ENCODE assay signal across 8 cellular contexts in genomic region chr16:10941127-10941933, GRCh38. TPM values are rescaled to one million over a fixed set of nuclear protein-coding genes. Genes with fewer than 3 reads are reported as not detected.
DNase-seq lines count a peak whose midpoint lies in the region; ATAC-seq, FAIRE-seq and TF ChIP-seq lines count a peak whose summit lies in the region.

No MANE protein-coding gene starts in this region.

- no peak overlapping the region for H2BK5ac ChIP-seq in mesenchymal stem cell (ENCODE audit: low read depth, low read length, poor library complexity, severe bottlenecking)

- no peak for ATAC-seq in CD4-positive, CD25-positive, alpha-beta regulatory T cell (ENCODE audit: low read depth in 2 of 2)
- no peak for ATAC-seq in GM12878

- no peak overlapping the region for H2BK15ac ChIP-seq in mesenchymal stem cell (ENCODE audit: low read depth, poor library complexity, severe bottlenecking)

- H2AK5ac ChIP-seq in mesenchymal stem cell (ENCODE audit: low read length, severe bottlenecking): no peak overlapping the region

- TF ChIP-seq RAD21 in GM12878 (IDR thresholded peaks at IDR 0.05; ENCODE audit: insufficient read depth, low read depth, low read length): no peak

- H3K27me3 Mint-ChIP-seq in CD4-positive, CD25-positive, alpha-beta regulatory T cell: no peaks in the 10 kb centered on the region

- in situ Hi-C loops in GM12878 (cut with MboI): no loop called here

- H3K27me3 ChIP-seq in CD4-positive, CD25-positive, alpha-beta regulatory T cell (ENCODE audit: control insufficient read depth, insufficient read depth, low read length): no peaks in the 10 kb centered on the region
- no peaks in the 10 kb centered on the region; the same call in 1 of the 2 replicates for H3K27me3 ChIP-seq in HUES6 (ENCODE audit: control insufficient read depth, insufficient read depth, low read length)
- H3K27me3 ChIP-seq in GM12878 (replicated peaks in 1 of 2; ENCODE audit: control insufficient read depth in 2 of 2, insufficient read depth in 2 of 2, low read length in 1 of 2): no peaks in the 10 kb centered on the region
- no peaks in the 10 kb centered on the region for H3K27me3 ChIP-seq in mesenchymal stem cell (ENCODE audit: control insufficient read depth in 1 of 2, insufficient read depth in 1 of 2, low read length in 2 of 2)
- no peaks in the 10 kb centered on the region for H3K27me3 ChIP-seq in vagina

- H3K36me3 ChIP-seq in CD4-positive, CD25-positive, alpha-beta regulatory T cell (ENCODE audit: control insufficient read depth, insufficient read depth, low read length): peaks cover 2% of the 10 kb centered on the region
- H3K36me3 ChIP-seq in HUES6 (ENCODE audit: control insufficient read depth, insufficient read depth, low read length) (peaks cover 15% of the 10 kb centered on the region), GM12878 (ENCODE audit: control insufficient read depth in 2 of 2, insufficient read depth in 2 of 2, low read length in 1 of 2) (peaks cover 0 to 2% of the 10 kb centered on the region in 2 experiments; a peak in 2 of 4 replicates), mesenchymal stem cell (ENCODE audit: control insufficient read depth in 1 of 2, insufficient read depth in 2 of 2, low read depth in 1 of 2, low read length in 2 of 2) (peaks cover 15 to 28% of the 10 kb centered on the region in 2 experiments), vagina (no peaks in the 10 kb centered on the region)

- no peak overlapping the region for H2AFZ ChIP-seq in GM12878 (ENCODE audit: control insufficient read depth, low read depth, low read length)
- H2AFZ ChIP-seq in mesenchymal stem cell (ENCODE audit: low read depth, low read length): no peak overlapping the region

- H3K9me3 ChIP-seq in CD4-positive, CD25-positive, alpha-beta regulatory T cell (ENCODE audit: control insufficient read depth in 2 of 2, low read length in 2 of 2): no peaks in the 10 kb centered on the region
- H3K9me3 ChIP-seq in HUES6 (ENCODE audit: control insufficient read depth, insufficient read depth, low read depth, low read length): no peaks in the 10 kb centered on the region
- no peaks in the 10 kb centered on the region for H3K9me3 ChIP-seq in GM12878 (replicated peaks; ENCODE audit: control insufficient read depth, insufficient read depth, low read length)
- H3K9me3 ChIP-seq in mesenchymal stem cell (ENCODE audit: control insufficient read depth, low read length): no peaks in the 10 kb centered on the region
- no peaks in the 10 kb centered on the region for H3K9me3 ChIP-seq in vagina

- RAD21 ChIA-PET in GM12878 (lab: Charles Lee; ENCODE audit: unreplicated experiment): interaction anchor here (0.6 to 7.1 kb wide), 8 partner anchors 8 to 197 kb away, joined by 3 to 50 read pairs (median 5); partner anchors contain the start of gene NUBP1

- SMC1A ChIA-PET in GM12878 (lab: Charles Lee; ENCODE audit: uncharacterized antibody, unreplicated experiment): interaction anchor here (0.8 to 3.0 kb wide), 14 partner anchors 8 to 769 kb away, joined by 3 to 12 read pairs (median 4); no protein-coding TSS in a partner anchor

- no peaks in the 10 kb centered on the region; the same call in none of the 2 replicates for H4K20me1 ChIP-seq in GM12878 (ENCODE audit: control insufficient read depth, insufficient read depth)

- H3K4me2 ChIP-seq in GM12878 (ENCODE audit: control insufficient read depth, insufficient read depth) (peak overlapping the region; percentile 98), mesenchymal stem cell (ENCODE audit: low read length, poor library complexity, severe bottlenecking) (peak overlapping the region; percentile 95)

- H3K9ac ChIP-seq in HUES6 (ENCODE audit: low read length) (peak overlapping the region; percentile 56), GM12878 (ENCODE audit: control insufficient read depth, insufficient read depth, low read length) (peak overlapping the region; percentile 90), mesenchymal stem cell (ENCODE audit: low read length) (peak overlapping the region; percentile 85)

- intact Hi-C loops in GM12878 (cut with micrococcal nuclease; ENCODE audit: unreplicated experiment) (no loop called here), vagina (cut with DNase I) (no loop called here)

- H3K79me2 ChIP-seq in GM12878 (ENCODE audit: control insufficient read depth, insufficient read depth, low read length): peaks cover 72% of the 10 kb centered on the region

- H4K8ac ChIP-seq in mesenchymal stem cell (ENCODE audit: low read length): no peak overlapping the region

- H3K4me1 Mint-ChIP-seq in CD4-positive, CD25-positive, alpha-beta regulatory T cell: peaks cover 26 to 90% (median 68%) of the 10 kb centered on the region in 4 donors

- peak overlapping the region; percentile 46 to 47 for H3K18ac ChIP-seq in mesenchymal stem cell (ENCODE audit: low read depth in 1 of 2, low read length in 2 of 2)

- peak overlapping the region; percentile 87 for H3K4me3 ChIP-seq in CD4-positive, CD25-positive, alpha-beta regulatory T cell (ENCODE audit: low read depth, low read length)
- H3K4me3 ChIP-seq in HUES6 (ENCODE audit: low read depth, low read length) (peak overlapping the region; percentile 79), GM12878 (peak overlapping the region; percentile 82), mesenchymal stem cell (ENCODE audit: insufficient read depth in 1 of 2, low read depth in 1 of 2, low read length in 2 of 2) (peak overlapping the region; percentile 71 to 93), vagina (peak overlapping the region; percentile 80)

- POLR2A ChIA-PET in GM12878 (lab: Charles Lee): interaction anchor here (0.9 to 3.8 kb wide), 7 partner anchors 9 to 197 kb away, joined by 3 to 24 read pairs (median 12); partner anchors contain the start of genes CIITA and NUBP1

- TF ChIP-seq POLR2A in GM12878 (IDR thresholded peaks at IDR 0.05; ENCODE audit: low read depth, low read length): no peak
- no peak for TF ChIP-seq POLR2A in vagina (IDR thresholded peaks at IDR 0.05)

- H3K27ac Mint-ChIP-seq in CD4-positive, CD25-positive, alpha-beta regulatory T cell: peak overlapping the region; percentile 26 to 94 (median 73)

- H3K4ac ChIP-seq in mesenchymal stem cell (ENCODE audit: low read depth in 1 of 2, low read length in 2 of 2): no peak overlapping the region

- TF ChIP-seq CTCF in GM12878 (IDR thresholded peaks at IDR 0.05 in 2 of 3, conservative IDR thresholded peaks at IDR 0.05 in 1 of 3; ENCODE audit: control insufficient read depth in 2 of 3, extremely low read depth in 1 of 3, insufficient read depth in 1 of 3, low read depth in 3 of 3, low read length in 3 of 3) (no peak), vagina (IDR thresholded peaks at IDR 0.05) (no peak)

- no peak for TF ChIP-seq EP300 in GM12878 (IDR thresholded peaks at IDR 0.05; ENCODE audit: borderline replicate concordance in 1 of 2, control insufficient read depth in 1 of 2, low read depth in 2 of 2, low read length in 2 of 2)

- DNase-seq in CD4-positive, CD25-positive, alpha-beta regulatory T cell: no peak
- DNase-seq in GM12878 (ENCODE audit: low read depth, low spot score) (no peak), mesenchymal stem cell (no peak), vagina (ENCODE audit: extremely low spot score in 2 of 2) (no peak), 8988T (no peak), Kasumi-1 (lab: John Stamatoyannopoulos, UW) (no peak), NOMO-1 treated with DMSO at 0.1 percent for 48 hours (lab: John Stamatoyannopoulos, UW; ENCODE audit: unreplicated experiment) (no peak)

- FAIRE-seq in GM12878 (lab: Jason Lieb, UNC): no peak

- peak overlapping the region; percentile 46 for H4K91ac ChIP-seq in mesenchymal stem cell (ENCODE audit: low read length)

- H3K27ac ChIP-seq in CD4-positive, CD25-positive, alpha-beta regulatory T cell (ENCODE audit: insufficient read depth, low read length, poor library complexity, severe bottlenecking): no peak overlapping the region
- H3K27ac ChIP-seq in HUES6 (ENCODE audit: low read depth, low read length) (no peak overlapping the region), GM12878 (ENCODE audit: control insufficient read depth, insufficient read depth) (peak overlapping the region; percentile 71), mesenchymal stem cell (ENCODE audit: low read length, poor library complexity, severe bottlenecking) (no peak overlapping the region), vagina (peak overlapping the region; percentile 83)

- CTCF ChIA-PET in GM12878 (lab: Yijun Ruan, JAX): interaction anchor here (0.8 to 6.3 kb wide), 10 partner anchors 8 to 427 kb away, joined by 3 to 63 read pairs (median 4); partner anchors contain the start of gene CIITA

- peaks cover 81% of the 10 kb centered on the region for H3K4me1 ChIP-seq in CD4-positive, CD25-positive, alpha-beta regulatory T cell (ENCODE audit: control insufficient read depth, insufficient read depth, low read length, poor library complexity, severe bottlenecking)
- H3K4me1 ChIP-seq in HUES6 (ENCODE audit: control insufficient read depth, insufficient read depth, low read length): peaks cover 36% of the 10 kb centered on the region
- H3K4me1 ChIP-seq in GM12878 (ENCODE audit: control insufficient read depth, insufficient read depth, low read length): peaks cover 39% of the 10 kb centered on the region
- peaks cover 40% of the 10 kb centered on the region for H3K4me1 ChIP-seq in mesenchymal stem cell (ENCODE audit: control insufficient read depth, insufficient read depth, low read depth, low read length)
- peaks cover 84% of the 10 kb centered on the region for H3K4me1 ChIP-seq in vagina

- H3K36me3 Mint-ChIP-seq in CD4-positive, CD25-positive, alpha-beta regulatory T cell: peaks cover 2% of the 10 kb centered on the region

- no peak overlapping the region for H3K14ac ChIP-seq in mesenchymal stem cell (ENCODE audit: low read length in 2 of 2)

- peak overlapping the region; percentile 40 to 62 for H3K23ac ChIP-seq in mesenchymal stem cell (ENCODE audit: low read length in 2 of 2)

- 5% methylated on average over 32 of the region's 36 CpGs for WGBS in GM12878 (ENCODE audit: insufficient coverage, insufficient replicate concordance, low lambda C conversion rate, missing lambda C conversion rate)
- 6% methylated on average over 28 of the region's 36 CpGs for WGBS in mesenchymal stem cell

- no TSS peak for BruUV-seq in GM12878 (replicated peaks; lab: Mats Ljungman, UMichigan)

- H3K4me3 Mint-ChIP-seq in CD4-positive, CD25-positive, alpha-beta regulatory T cell: peak overlapping the region; percentile 90 to 98 (median 94)

- peaks cover 0 to 1% (median 0%) of the 10 kb centered on the region in 7 donors for H3K9me3 Mint-ChIP-seq in CD4-positive, CD25-positive, alpha-beta regulatory T cell

- H2BK120ac ChIP-seq in mesenchymal stem cell (ENCODE audit: low read depth, low read length): no peak overlapping the region

- H3K79me1 ChIP-seq in mesenchymal stem cell (replicated peaks; ENCODE audit: low read length, poor library complexity, severe bottlenecking): peaks cover 33% of the 10 kb centered on the region

- no peak overlapping the region for H2BK12ac ChIP-seq in mesenchymal stem cell (ENCODE audit: low read length in 2 of 2)

RNA-seq across cellular contexts. Expression of gene DEXI, which starts 0.9 kb away (rescaled TPM):
- total RNA-seq in CD4-positive, CD25-positive, alpha-beta regulatory T cell: 15.7 TPM
- 10 to 100 TPM; 49.4 to 53.5 (median 51.8) TPM for polyA plus RNA-seq in CD4-positive, CD25-positive, alpha-beta regulatory T cell
- total RNA-seq in GM12878 (2013; cell fraction: nucleolus; rRNA removed): 26.1 and 29.0 TPM in 2 replicates
- 26.3 and 28.6 TPM in 2 replicates for total RNA-seq in GM12878 (2014; rRNA removed)
- total RNA-seq in GM12878 (2014; rRNA removed; fragmentation: Illumina TruSeq; extraction: Trizol): 17.0 and 17.3 TPM in 2 replicates
- 22.7 and 24.2 TPM in 2 replicates for total RNA-seq in GM12878 (2021)
- polyA plus RNA-seq in GM12878 (2011; ENCODE audit: low read depth): 7.1 TPM
- 11.4 and 15.2 TPM in 2 replicates for polyA plus RNA-seq in GM12878 (2011; rRNA removed)
- 21.8 and 24.6 TPM in 2 replicates for polyA plus RNA-seq in GM12878 (2011; cell fraction: cytosol; rRNA removed)
- polyA plus RNA-seq in GM12878 (2011; cell fraction: nucleus; rRNA removed): 37.7 and 44.3 TPM in 2 replicates
- polyA plus RNA-seq in GM12878 (2012): 15.5 and 16.1 TPM in 2 replicates
- polyA plus RNA-seq in GM12878 (2014; fragmentation: Illumina TruSeq; extraction: Trizol): 17.8 and 21.7 TPM in 2 replicates
- polyA plus RNA-seq in GM12878 (2014; fragmentation: Nextera tagmentation; extraction: Ambion mirVana): 1 to 10 TPM; 1.4 to 4.3 TPM
- 22.9 and 25.7 TPM in 2 replicates for polyA plus RNA-seq in GM12878 (2014; rRNA removed)
- 10 to 100 TPM; 14.0 to 19.8 TPM for polyA plus RNA-seq in GM12878 (2016; fragmentation: Nextera tagmentation; extraction: Ambion mirVana)
- 18.1 and 24.7 TPM in 2 replicates for polyA minus RNA-seq in GM12878 (2011; rRNA and poly(A)+ RNA removed)
- 9.6 and 11.0 TPM in 2 replicates for polyA minus RNA-seq in GM12878 (2011; cell fraction: cytosol; rRNA and poly(A)+ RNA removed)
- 14.1 and 21.8 TPM in 2 replicates for polyA minus RNA-seq in GM12878 (2011; cell fraction: nucleus; rRNA and poly(A)+ RNA removed)
- polyA plus RNA-seq in mesenchymal stem cell (2013, experiment 1 of 2): 26.6 TPM
- 28.1 TPM for polyA plus RNA-seq in mesenchymal stem cell (2013, experiment 2 of 2)
- total RNA-seq in vagina: 67.5 TPM

RNA-seq across cellular contexts. Expression of gene CLEC16A, which starts 3.0 kb away (rescaled TPM):
- 38.9 TPM for total RNA-seq in CD4-positive, CD25-positive, alpha-beta regulatory T cell
- 10 to 100 TPM; 11.8 to 16.0 (median 12.1) TPM for polyA plus RNA-seq in CD4-positive, CD25-positive, alpha-beta regulatory T cell
- total RNA-seq in GM12878 (2013; cell fraction: nucleolus; rRNA removed): 277 and 301 TPM in 2 replicates
- total RNA-seq in GM12878 (2014; rRNA removed) (17.1 and 17.6 TPM in 2 replicates), GM12878 (2014; rRNA removed; fragmentation: Illumina TruSeq; extraction: Trizol) (14.1 and 14.6 TPM in 2 replicates), GM12878 (2021) (28.7 and 30.0 TPM in 2 replicates), vagina (21.6 TPM)
- polyA plus RNA-seq in GM12878 (2011; ENCODE audit: low read depth): 5.6 TPM
- polyA plus RNA-seq in GM12878 (2011; rRNA removed) (16.4 and 20.2 TPM in 2 replicates), GM12878 (2014; fragmentation: Illumina TruSeq; extraction: Trizol) (19.3 and 20.5 TPM in 2 replicates), GM12878 (2014; fragmentation: Nextera tagmentation; extraction: Ambion mirVana) (1 to 10 TPM; 1.5 to 3.1 TPM), GM12878 (2014; rRNA removed) (18.1 and 18.7 TPM in 2 replicates), GM12878 (2016; fragmentation: Nextera tagmentation; extraction: Ambion mirVana) (10 to 100 TPM; 27.1 to 28.8 TPM)
- polyA plus RNA-seq in GM12878 (2011; cell fraction: cytosol; rRNA removed): 17.6 and 21.8 TPM in 2 replicates
- polyA plus RNA-seq in GM12878 (2011; cell fraction: nucleus; rRNA removed): 39.8 and 50.1 TPM in 2 replicates
- 11.8 and 12.2 TPM in 2 replicates for polyA plus RNA-seq in GM12878 (2012)
- polyA minus RNA-seq in GM12878 (2011; rRNA and poly(A)+ RNA removed): 117 and 120 TPM in 2 replicates
- 46.5 and 51.2 TPM in 2 replicates for polyA minus RNA-seq in GM12878 (2011; cell fraction: cytosol; rRNA and poly(A)+ RNA removed)
- polyA minus RNA-seq in GM12878 (2011; cell fraction: nucleus; rRNA and poly(A)+ RNA removed): 42.9 and 65.1 TPM in 2 replicates
- 8.6 TPM for polyA plus RNA-seq in mesenchymal stem cell (2013, experiment 1 of 2)
- polyA plus RNA-seq in mesenchymal stem cell (2013, experiment 2 of 2): 8.3 TPM

Comparison
In these comparisons a context has a peak if more than half of its experiments do, and no peak if none do; other contexts are left out.
1. H3K27ac ChIP-seq: peak in GM12878 (single experiment) and vagina (single experiment); none in CD4-positive, CD25-positive, alpha-beta regulatory T cell (single experiment), HUES6 (single experiment) and mesenchymal stem cell (single experiment).
2. Peak in every context shown above with its lines, with median percentiles within 50 percentile points of each other: H3K4me3 ChIP-seq and H3K9ac ChIP-seq.